ENCODE assay signal across 14 cellular contexts in the genomic region with DNA sequence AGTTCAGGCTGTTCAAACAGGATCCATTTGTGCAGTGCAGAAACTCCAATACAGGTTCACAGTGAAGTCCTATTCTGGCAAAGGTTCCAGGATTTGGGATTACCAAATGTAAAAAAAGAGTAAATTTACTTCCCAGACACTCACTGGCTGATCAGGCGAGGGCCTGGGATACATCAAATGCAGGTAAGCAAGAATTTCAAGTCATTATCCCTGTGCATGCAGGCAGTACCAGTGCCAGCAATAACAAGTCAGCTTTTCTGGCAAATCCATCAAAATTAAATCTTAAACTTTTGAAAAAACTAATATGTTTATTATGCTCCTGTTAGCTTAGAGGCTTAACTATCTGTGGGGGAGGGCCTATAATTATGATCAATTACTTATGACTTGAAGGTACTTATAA. TPM values are rescaled to one million over a fixed set of nuclear protein-coding genes. Genes with fewer than 3 reads are reported as not detected.
DNase-seq lines count a peak whose midpoint lies in the region; ATAC-seq and TF ChIP-seq lines count a peak whose summit lies in the region.
"Had no signal": no experiment of that assay in that cellular context is flagged by ENCODE, and none has a peak within 500 bp of the region (broad histone marks: within the 10 kb centered on the region; RNA-seq: fewer than 3 reads in every experiment).

No MANE protein-coding gene starts in this region.

- H3K27me3 ChIP-seq in left ventricle myocardium inferior (ENCODE audit: low read depth): no peaks in the 10 kb centered on the region
- H3K27me3 ChIP-seq in SJCRH30: no peaks in the 10 kb centered on the region
- H3K27me3 ChIP-seq in fibroblast of lung (ENCODE audit: control insufficient read depth, insufficient read depth, low read length): no peaks in the 10 kb centered on the region
- H3K27me3 ChIP-seq in uterus: no peaks in the 10 kb centered on the region
- H3K27me3 ChIP-seq in left lung: no peaks in the 10 kb centered on the region
- H3K27me3 ChIP-seq: tibial artery had no signal

- peaks cover 88% of the 10 kb centered on the region for H3K79me2 ChIP-seq in fibroblast of lung (ENCODE audit: control insufficient read depth, insufficient read depth, low read length)

- H4K20me1 ChIP-seq in fibroblast of lung (ENCODE audit: control insufficient read depth, extremely low read depth, insufficient read depth, low read length): no peaks in the 10 kb centered on the region

- H3K36me3 ChIP-seq in left ventricle myocardium inferior: no peaks in the 10 kb centered on the region
- H3K36me3 ChIP-seq in SJCRH30: peaks cover 74% of the 10 kb centered on the region
- no peaks in the 10 kb centered on the region for H3K36me3 ChIP-seq in fibroblast of lung (ENCODE audit: control insufficient read depth, insufficient read depth, low read length)
- no peaks in the 10 kb centered on the region for H3K36me3 ChIP-seq in uterus
- H3K36me3 ChIP-seq in left lung: no peaks in the 10 kb centered on the region
- H3K36me3 ChIP-seq: tibial artery had no signal

- no peak overlapping the region for H3K9ac ChIP-seq in fibroblast of lung (ENCODE audit: insufficient read depth, low read length)

- H3K36me3 Mint-ChIP-seq in CD14-positive monocyte: no peaks in the 10 kb centered on the region

- ATAC-seq in left cardiac atrium: no peak
- no peak for ATAC-seq in left lung

- no peak for TF ChIP-seq CTCF in left ventricle myocardium inferior (IDR thresholded peaks at IDR 0.05; ENCODE audit: borderline replicate concordance)
- no peak for TF ChIP-seq CTCF in fibroblast of lung (conservative IDR thresholded peaks at IDR 0.05 in 1 of 2, IDR thresholded peaks at IDR 0.05 in 1 of 2; ENCODE audit: low read depth in 1 of 2, low read length in 2 of 2)
- TF ChIP-seq CTCF in uterus (IDR thresholded peaks at IDR 0.05): no peak
- no peak for TF ChIP-seq CTCF in left lung (IDR thresholded peaks at IDR 0.05)
- TF ChIP-seq CTCF in CD14-positive monocyte (IDR thresholded peaks at IDR 0.05): no peak

- H3K4me2 ChIP-seq in fibroblast of lung (ENCODE audit: extremely low read depth, insufficient read depth, low read length): peak overlapping the region; percentile 77

- no peaks in the 10 kb centered on the region for H3K27me3 Mint-ChIP-seq in CD14-positive monocyte (ENCODE audit: low read depth in 3 of 3)

- H3K4me1 ChIP-seq in left ventricle myocardium inferior (peaks cover 98% of the 10 kb centered on the region), SJCRH30 (peaks cover 32% of the 10 kb centered on the region), fibroblast of lung (ENCODE audit: control insufficient read depth, extremely low read depth, insufficient read depth, low read length) (peaks cover 7% of the 10 kb centered on the region), uterus (peaks cover 0 to 8% of the 10 kb centered on the region in 2 donors), left lung (peaks cover 2 to 54% of the 10 kb centered on the region in 2 donors)

- no peak for DNase-seq in left ventricle myocardium inferior
- DNase-seq in left cardiac atrium: no peak
- no peak for DNase-seq in SJCRH30
- DNase-seq in fibroblast of lung (ENCODE audit: low read depth in 2 of 2): no peak
- DNase-seq in uterus: no peak
- DNase-seq in NK-92 (lab: John Stamatoyannopoulos, UW; ENCODE audit: unreplicated experiment): no peak
- no peak for DNase-seq in left lung
- no peak for DNase-seq in CD14-positive monocyte (ENCODE audit: low spot score)
- DNase-seq: activated CD4-positive, CD25-positive, alpha-beta regulatory T cell treated with anti-CD3 and anti-CD28 coated beads, Interleukin-2, amount 50 U/mL, for 72 hours; H7; hypothalamus; mesendoderm; NCI-H226; tibial artery had no signal

- no peak overlapping the region for H3K4me3 ChIP-seq in left ventricle myocardium inferior
- H3K4me3 ChIP-seq in SJCRH30: peak overlapping the region; percentile 81
- no peak overlapping the region for H3K4me3 ChIP-seq in fibroblast of lung (replicated peaks in 1 of 4; ENCODE audit: control extremely low read depth in 1 of 4, insufficient read depth in 1 of 4, low read depth in 3 of 4, low read length in 4 of 4)
- H3K4me3 ChIP-seq in uterus: no peak overlapping the region
- no peak overlapping the region for H3K4me3 ChIP-seq in left lung
- H3K4me3 ChIP-seq: tibial artery had no signal

- H2AFZ ChIP-seq in fibroblast of lung (ENCODE audit: low read length): no peak overlapping the region

- intact Hi-C loops in left ventricle myocardium inferior (cut with micrococcal nuclease): loop anchor here (5.0 kb wide), 1 partner anchor 133 kb away; no protein-coding TSS in a partner anchor
- intact Hi-C loops in left cardiac atrium (cut with DNase I): loop anchor here (5.0 to 10.0 kb wide), 5 partner anchors 48 to 225 kb away; no protein-coding TSS in a partner anchor
- intact Hi-C loops in uterus (cut with DNase I; ENCODE audit: low total_unique reads): no loop called here
- intact Hi-C loops in left lung (cut with DNase I): loop anchor here in 1 of 2 donors (5.0 kb wide), 2 partner anchors 133 to 208 kb away; no protein-coding TSS in a partner anchor
- intact Hi-C loops in CD14-positive monocyte (cut with micrococcal nuclease): loop anchor here (5.0 kb wide), 4 partner anchors 113 to 208 kb away; no protein-coding TSS in a partner anchor

- no peak overlapping the region for H3K4me3 Mint-ChIP-seq in CD14-positive monocyte

- H3K9me3 Mint-ChIP-seq in CD14-positive monocyte: peaks cover 0 to 4% (median 0%) of the 10 kb centered on the region in 7 donors

- TF ChIP-seq POLR2A in uterus (IDR thresholded peaks at IDR 0.05): no peak

- H3K4me1 Mint-ChIP-seq in CD14-positive monocyte: peaks cover 37% of the 10 kb centered on the region

- no peak overlapping the region for H3K27ac Mint-ChIP-seq in CD14-positive monocyte

- H3K27ac ChIP-seq in left ventricle myocardium inferior (replicated peaks): peak overlapping the region; percentile 96
- H3K27ac ChIP-seq in SJCRH30: no peak overlapping the region; the same call in 1 of the 2 replicates
- no peak overlapping the region for H3K27ac ChIP-seq in fibroblast of lung (ENCODE audit: insufficient read depth, low read length)
- H3K27ac ChIP-seq in uterus: no peak overlapping the region
- no peak overlapping the region for H3K27ac ChIP-seq in left lung

- H3K9me3 ChIP-seq in left ventricle myocardium inferior (replicated peaks): no peaks in the 10 kb centered on the region
- no peaks in the 10 kb centered on the region for H3K9me3 ChIP-seq in SJCRH30 (replicated peaks)
- H3K9me3 ChIP-seq in fibroblast of lung (ENCODE audit: control insufficient read depth, insufficient read depth, low read depth, low read length): no peaks in the 10 kb centered on the region
- no peaks in the 10 kb centered on the region for H3K9me3 ChIP-seq in uterus
- no peaks in the 10 kb centered on the region for H3K9me3 ChIP-seq in left lung
- H3K9me3 ChIP-seq: tibial artery had no signal

RNA-seq across cellular contexts. Expression of gene CDK6, which starts 6.3 kb away (rescaled TPM):
- total RNA-seq in left ventricle myocardium inferior (16.5 TPM), left cardiac atrium (10 to 100 TPM; 12.9 to 13.9 TPM), fibroblast of lung (9.8 and 17.8 TPM in 2 replicates), uterus (100 to 1,000 TPM in 1 of 4 donors, 10 to 100 TPM in 2, 1 to 10 TPM in 1; 5.9 to 117 (median 15.2) TPM), left lung (10 to 100 TPM; 20.3 to 24.0 TPM)
- total RNA-seq in SJCRH30 (2014; rRNA removed; shearing (Covaris generic)): 184 and 194 TPM in 2 replicates
- polyA plus RNA-seq in fibroblast of lung (13.4 and 19.2 TPM in 2 replicates), CD14-positive monocyte (1 to 10 TPM; 3.4 to 4.3 TPM)
- polyA plus RNA-seq in fibroblast of lung (2012): 6.2 and 10.6 TPM in 2 replicates
- 17.8 and 53.6 TPM in 2 replicates for polyA minus RNA-seq in fibroblast of lung (ENCODE audit: low replicate concordance)
